ENCODE assay signal across 20 cellular contexts in genomic region chr12:108363565-108363964, GRCh38. TPM values are rescaled to one million over a fixed set of nuclear protein-coding genes. Genes with fewer than 3 reads are reported as not detected.
"Had no signal": no experiment of that assay in that cellular context is flagged by ENCODE, and none has a peak within 500 bp of the region (broad histone marks: within the 10 kb centered on the region; RNA-seq: fewer than 3 reads in every experiment).

No MANE protein-coding gene starts in this region.

- H3K27ac ChIP-seq: left lung, tibial nerve, uterus had no signal

- H3K4me3 ChIP-seq: left lung, tibial nerve, uterus had no signal

- H3K4me3 Mint-ChIP-seq: activated CD4-positive, alpha-beta T cell treated with anti-CD3 and anti-CD28 coated beads for 36 hours; activated naive CD8-positive, alpha-beta T cell treated with anti-CD3 and anti-CD28 coated beads for 36 hours; activated T-helper 17 cell treated with anti-CD3 and anti-CD28 coated beads, Interleukin-2, amount 50 U/mL, for 72 hours; naive thymus-derived CD8-positive, alpha-beta T cell; T-helper 17 cell had no signal

- H3K4me1 Mint-ChIP-seq: activated CD4-positive, alpha-beta T cell treated with anti-CD3 and anti-CD28 coated beads for 36 hours; T-helper 17 cell had no signal

- H3K4me1 ChIP-seq: tibial nerve, uterus had no signal

- DNase-seq: activated CD4-positive, alpha-beta T cell treated with anti-CD3 and anti-CD28 coated beads for 36 hours; activated CD4-positive, alpha-beta T cell treated with anti-CD3 and anti-CD28 coated beads, Interleukin-2, amount 50 U/mL, for 48 hours; activated naive CD4-positive, alpha-beta T cell; activated naive CD8-positive, alpha-beta T cell treated with anti-CD3 and anti-CD28 coated beads for 36 hours; activated T-cell treated with anti-CD3 and anti-CD28 coated beads, Interleukin-2, amount 50 U/mL, for 1 hour; amygdala; foreskin melanocyte; glutamatergic neuron; hippocampal formation; left lung; mammary epithelial cell; naive thymus-derived CD8-positive, alpha-beta T cell; posterior cingulate gyrus; stimulated activated CD4-positive, alpha-beta T cell treated with anti-CD3 and anti-CD28 coated beads, Interleukin-12 subunit alpha, Interleukin-12 subunit beta, amount 100 ng/mL, for 4 hours; stimulated activated CD4-positive, alpha-beta T cell treated with anti-CD3 and anti-CD28 coated beads, Interleukin-2, amount 100 ng/mL, for 24 hours; stimulated activated naive CD4-positive, alpha-beta T cell treated with Interleukin-2 at 50 U/mL for 16 hours; T-helper 17 cell; uterus had no signal

- H3K9me3 Mint-ChIP-seq: activated naive CD8-positive, alpha-beta T cell treated with anti-CD3 and anti-CD28 coated beads for 36 hours; activated T-helper 17 cell treated with anti-CD3 and anti-CD28 coated beads, Interleukin-2, amount 50 U/mL, for 72 hours; naive thymus-derived CD8-positive, alpha-beta T cell had no signal

- H3K27me3 ChIP-seq: left lung, tibial nerve, uterus had no signal

- H3K9me3 ChIP-seq: left lung, tibial nerve, uterus had no signal

- H3K27ac Mint-ChIP-seq: activated CD4-positive, alpha-beta T cell treated with anti-CD3 and anti-CD28 coated beads for 36 hours; activated naive CD8-positive, alpha-beta T cell treated with anti-CD3 and anti-CD28 coated beads for 36 hours; activated T-helper 17 cell treated with anti-CD3 and anti-CD28 coated beads, Interleukin-2, amount 50 U/mL, for 72 hours; T-helper 17 cell had no signal

- ATAC-seq: activated CD4-positive, alpha-beta T cell treated with anti-CD3 and anti-CD28 coated beads for 36 hours; activated T-helper 17 cell treated with anti-CD3 and anti-CD28 coated beads, Interleukin-2, amount 50 U/mL, for 72 hours; left lung; naive thymus-derived CD8-positive, alpha-beta T cell; T-helper 17 cell had no signal

- H3K36me3 Mint-ChIP-seq: activated naive CD8-positive, alpha-beta T cell treated with anti-CD3 and anti-CD28 coated beads for 36 hours; naive thymus-derived CD8-positive, alpha-beta T cell had no signal

- H3K36me3 ChIP-seq: left lung, tibial nerve, uterus had no signal

RNA-seq across cellular contexts. Expression of gene CMKLR1, which starts 24.5 kb away (rescaled TPM):
- total RNA-seq: activated CD4-positive, alpha-beta T cell treated with anti-CD3 and anti-CD28 coated beads for 36 hours; activated naive CD8-positive, alpha-beta T cell treated with anti-CD3 and anti-CD28 coated beads for 36 hours; activated T-helper 17 cell treated with anti-CD3 and anti-CD28 coated beads, Interleukin-2, amount 50 U/mL, for 72 hours had no signal
- polyA plus RNA-seq: mammary epithelial cell had no signal
